Comparison of ENCODE assay signal across 8 cellular contexts in genomic region chr7:74890158-74891123, GRCh38. TPM values are rescaled to one million over a fixed set of nuclear protein-coding genes. Genes with fewer than 3 reads are reported as not detected.
A peak's percentile ranks its signal among the peaks of the same experiment; 100 is the strongest.
DNase-seq lines count a peak whose midpoint lies in the region; ATAC-seq and TF ChIP-seq lines count a peak whose summit lies in the region.
"Not testable (repeated sequence)": the region's sequence is repeated elsewhere in the genome, so short reads cannot be mapped to it uniquely, and the experiment has no call there.

No MANE protein-coding gene starts in this region.

- DNase-seq in C1 segment of cervical spinal cord (lab: John Stamatoyannopoulos, UW) (peak in 13 of 14 donors; percentile 2 to 83 (median 58)), medulla oblongata (ENCODE audit: extremely low spot score) (peak; percentile 83)
- peak; percentile 29 for DNase-seq in activated CD8-positive, alpha-beta memory T cell treated with anti-CD3 and anti-CD28 coated beads, Interleukin-2, amount 50 U/mL, for 1 hour (ENCODE audit: extremely low read depth)
- peak; percentile 71 to 82 (median 80) for DNase-seq in effector memory CD4-positive, alpha-beta T cell
- peak; percentile 74 for DNase-seq in stimulated activated CD4-positive, alpha-beta T cell treated with anti-CD3 and anti-CD28 coated beads, Interleukin-4, amount 100 ng/mL, for 1 hour

- not testable (repeated sequence) for H3K4me1 Mint-ChIP-seq in IgD-negative memory B cell

- H3K27me3 ChIP-seq in OCI-LY1 (ENCODE audit: insufficient read depth, low read length); effector memory CD4-positive, alpha-beta T cell (replicated peaks; ENCODE audit: control insufficient read depth, insufficient read depth, low read length, poor library complexity, severe bottlenecking): not testable (repeated sequence)

- not testable (repeated sequence) for H3K36me3 Mint-ChIP-seq in IgD-negative memory B cell

- peak overlapping the region; percentile 85 to 93 (median 90) for H3K4me3 Mint-ChIP-seq in IgD-negative memory B cell

- H3K4me2 ChIP-seq in OCI-LY1 (ENCODE audit: low read length) = peak overlapping the region; percentile 50; the same call in 1 of the 2 replicates

- H3K9me3 Mint-ChIP-seq in IgD-negative memory B cell = not testable (repeated sequence)

- H3K27ac Mint-ChIP-seq in IgD-negative memory B cell = peak overlapping the region in 2 of 3 donors; percentile 57 to 86

- H3K9me3 ChIP-seq in OCI-LY1 (ENCODE audit: low read length); effector memory CD4-positive, alpha-beta T cell (ENCODE audit: control insufficient read depth, low read length): not testable (repeated sequence)

- not testable (repeated sequence) for H3F3A ChIP-seq in OCI-LY1 (ENCODE audit: insufficient read depth, low read length)

- not testable (repeated sequence) for H3K27me3 Mint-ChIP-seq in IgD-negative memory B cell

- H3K27ac ChIP-seq in OCI-LY1 (ENCODE audit: low read depth, low read length, poor library complexity, severe bottlenecking) = peak overlapping the region; percentile 77
- peak overlapping the region; percentile 48 for H3K27ac ChIP-seq in effector memory CD4-positive, alpha-beta T cell (ENCODE audit: insufficient read depth, low read length, poor library complexity, severe bottlenecking)

- H3K9me2 ChIP-seq in OCI-LY1 (ENCODE audit: low read depth, low read length) = not testable (repeated sequence)

- ATAC-seq in GM21447 (IDR thresholded peaks at IDR 0.05; ENCODE audit: unreplicated experiment) = peak; percentile 63

- not testable (repeated sequence) for H3K79me2 ChIP-seq in OCI-LY1 (ENCODE audit: insufficient read depth, low read length)

- not testable (repeated sequence) for TF ChIP-seq CTCF in OCI-LY1 (IDR thresholded peaks at IDR 0.05; ENCODE audit: low read length)

- H4K20me1 ChIP-seq in OCI-LY1 (ENCODE audit: insufficient read depth, low read length) = not testable (repeated sequence)

- not testable (repeated sequence) for H3K36me3 ChIP-seq in OCI-LY1 (ENCODE audit: insufficient read depth, low read length); effector memory CD4-positive, alpha-beta T cell (ENCODE audit: control insufficient read depth, insufficient read depth, low read length)

- H3K4me3 ChIP-seq in OCI-LY1 (ENCODE audit: low read depth, low read length, poor library complexity, severe bottlenecking) = peak overlapping the region; percentile 73
- peak overlapping the region; percentile 44 for H3K4me3 ChIP-seq in effector memory CD4-positive, alpha-beta T cell (ENCODE audit: insufficient read depth, low read depth, low read length, poor library complexity, severe bottlenecking)

- not testable (repeated sequence) for H2AFZ ChIP-seq in OCI-LY1 (ENCODE audit: low read length)

- H3K9ac ChIP-seq in OCI-LY1 (ENCODE audit: low read length) = peak overlapping the region; percentile 72

- H3K4me1 ChIP-seq in OCI-LY1 (ENCODE audit: insufficient read depth, low read length, severe bottlenecking); effector memory CD4-positive, alpha-beta T cell (ENCODE audit: control insufficient read depth, insufficient read depth, low read length, poor library complexity, severe bottlenecking): not testable (repeated sequence)

RNA-seq across cellular contexts. Expression of gene GTF2IRD2, which starts 39.0 kb away (rescaled TPM):
- 12.6 TPM for polyA plus RNA-seq in IgD-negative memory B cell

Comparison
In these comparisons a context has a peak if more than half of its experiments do, and no peak if none do; other contexts are left out.
1. Peak in every context shown above with its lines: DNase-seq, ATAC-seq, H3K4me3 ChIP-seq and H3K27ac ChIP-seq.
2. DNase-seq: peak in every context shown above with its lines; median percentile 83 in medulla oblongata; 80 in effector memory CD4-positive, alpha-beta T cell; 74 in stimulated activated CD4-positive, alpha-beta T cell treated with anti-CD3 and anti-CD28 coated beads, Interleukin-4, amount 100 ng/mL, for 1 hour; 58 in C1 segment of cervical spinal cord; 29 in activated CD8-positive, alpha-beta memory T cell treated with anti-CD3 and anti-CD28 coated beads, Interleukin-2, amount 50 U/mL, for 1 hour.